Comparison of ENCODE assay signal across 8 cellular contexts in the genomic region with DNA sequence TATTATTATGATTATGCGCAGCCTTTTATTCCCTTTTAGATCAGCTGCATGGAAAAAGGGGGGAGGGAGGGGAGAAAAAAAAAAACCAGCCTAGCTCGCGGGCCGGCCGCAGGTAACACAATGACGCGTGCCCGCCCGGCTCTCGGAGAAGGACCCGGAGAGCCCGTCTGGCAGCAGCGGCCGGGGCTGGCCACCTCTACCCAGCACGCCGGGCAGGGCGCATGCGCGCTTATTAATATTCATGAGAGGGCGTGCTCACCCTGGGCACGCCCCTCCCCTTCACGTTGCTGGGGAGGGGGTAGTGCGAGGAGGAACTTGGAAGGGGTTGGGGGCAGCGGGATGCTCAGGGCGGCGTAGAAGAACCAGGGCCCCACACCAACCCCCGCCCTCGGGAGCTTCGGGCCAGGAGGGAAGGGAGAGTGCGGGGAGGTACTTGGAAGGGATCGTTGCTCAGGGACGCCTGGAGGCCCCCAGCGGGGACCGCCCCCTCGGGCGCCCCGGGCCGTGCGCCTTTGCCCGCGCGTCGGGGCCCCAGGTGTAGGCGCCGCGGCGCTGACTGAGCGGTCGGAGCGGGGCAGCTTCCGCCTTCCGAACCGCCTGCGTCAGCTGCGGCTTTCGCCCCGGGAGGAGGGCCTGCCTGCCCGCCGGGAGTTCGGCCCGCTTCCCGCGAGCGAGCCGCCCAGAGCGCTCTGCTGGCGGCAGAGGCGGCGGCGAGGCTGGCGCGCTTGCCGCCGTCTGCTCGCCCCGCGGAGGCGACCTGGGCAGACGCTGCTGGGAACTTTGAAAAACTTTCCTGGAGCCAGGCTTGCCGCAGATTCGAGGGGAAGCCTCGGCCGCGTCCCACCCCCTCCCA. TPM values are rescaled to one million over a fixed set of nuclear protein-coding genes. Genes with fewer than 3 reads are reported as not detected.
DNase-seq lines count a peak whose midpoint lies in the region; ATAC-seq, FAIRE-seq and TF ChIP-seq lines count a peak whose summit lies in the region.

A gene (minus strand): TSS at position 169 of the 853 bp plus-strand sequence. CDS start 469 bp downstream, outside the sequence.

- DNase-seq in COLO829 (ENCODE audit: low spot score) (peak; percentile 98), NCI-H460 (ENCODE audit: extremely low read depth, low read depth) (peak; percentile 93), H1 (ENCODE audit: low read depth in 1 of 2, low spot score in 2 of 2) (peak; percentile 91 to 95), lung (ENCODE audit: low spot score) (peak; percentile 94)
- DNase-seq in activated CD4-positive, alpha-beta T cell treated with anti-CD3 and anti-CD28 coated beads, Interleukin-2, amount 50 U/mL, for 1 hour, result peak; percentile 26
- DNase-seq in stimulated activated CD8-positive, alpha-beta memory T cell treated with anti-CD3 and anti-CD28 coated beads, Interleukin-2, amount 100 ng/mL, for 48 hours (ENCODE audit: low read depth in 2 of 2), result peak; percentile 59 to 65

- peak within 1 kb of the TSS; percentile 86 for H4K8ac ChIP-seq in H1 (ENCODE audit: extremely low read depth, insufficient read depth, low read length)

- H2BK12ac ChIP-seq in H1 (ENCODE audit: low read depth, low read length), result peak within 1 kb of the TSS; percentile 80

- H2BK5ac ChIP-seq in H1 (ENCODE audit: low read depth, low read length), result 0 out of 2 replicates have a peak within 1 kb of the TSS, but pooled peaks have one; percentile 66

- peak within 1 kb of the TSS; percentile 56 to 85 (median 79); a peak in 6 of 7 replicates for H3K9ac ChIP-seq in H1 (replicated peaks in 1 of 4; ENCODE audit: extremely low read depth in 1 of 4, low read depth in 3 of 4, low read length in 3 of 4)

- no peak within 1 kb of the TSS for H2BK120ac ChIP-seq in H1 (replicated peaks; ENCODE audit: low read depth, low read length)

- peaks cover 19% of the 10 kb centered on the region for H3K23me2 ChIP-seq in H1 (ENCODE audit: low read depth, low read length)

- POLR2A ChIA-PET in H1 (lab: Charles Lee; ENCODE audit: partially characterized antibody), result interaction anchor here (0.8 to 2.4 kb wide), 9 partner anchors 9 to 253 kb away, joined by 3 to 8 read pairs (median 4); no protein-coding TSS in a partner anchor

- peak within 1 kb of the TSS; percentile 69 for H4K5ac ChIP-seq in H1 (ENCODE audit: insufficient read length, low read depth, low read length)

- peak within 1 kb of the TSS; percentile 83 for H4K91ac ChIP-seq in H1 (replicated peaks; ENCODE audit: insufficient read length, low read length)

- peak within 1 kb of the TSS; percentile 71 for H3K18ac ChIP-seq in H1 (ENCODE audit: extremely low read depth, low read length)

- H3K27me3 ChIP-seq in H1 (replicated peaks in 1 of 4; ENCODE audit: control insufficient read depth in 3 of 4, extremely low read depth in 1 of 4, insufficient read depth in 3 of 4, low read length in 3 of 4) (no peaks in the 10 kb centered on the region; a peak in 1 of 7 replicates), lung (ENCODE audit: control insufficient read depth, insufficient read depth) (no peaks in the 10 kb centered on the region)

- peak; percentile 58 to 74 for TF ChIP-seq POLR2A in H1 (IDR thresholded peaks at IDR 0.05; ENCODE audit: control extremely low read depth in 1 of 2, low read depth in 2 of 2, low read length in 2 of 2)

- CTCF ChIA-PET in H1 (lab: Charles Lee; ENCODE audit: partially characterized antibody), result interaction anchor here (0.6 to 4.2 kb wide), 18 partner anchors 9 to 870 kb away, joined by 3 to 23 read pairs (median 3); no protein-coding TSS in a partner anchor

- H3K27ac ChIP-seq in H1 (ENCODE audit: low read depth, low read length) (peak within 1 kb of the TSS; percentile 87), lung (ENCODE audit: low read depth in 1 of 2, low read length in 1 of 2) (peak within 1 kb of the TSS; percentile 97 to 98)

- H3K23ac ChIP-seq in H1 (ENCODE audit: insufficient read length), result no peak within 1 kb of the TSS

- H3K4me2 ChIP-seq in H1 (ENCODE audit: insufficient read depth in 1 of 2, low read depth in 2 of 2, low read length in 2 of 2), result peak within 1 kb of the TSS; percentile 64 to 82

- peaks cover 0 to 4% of the 10 kb centered on the region in 2 experiments for H4K20me1 ChIP-seq in H1 (replicated peaks in 1 of 2; ENCODE audit: control insufficient read depth in 1 of 2, insufficient read depth in 2 of 2, low read length in 2 of 2)

- H2AFZ ChIP-seq in H1 (ENCODE audit: low read length), result peak within 1 kb of the TSS; percentile 61; the same call in 1 of the 2 replicates

- WGBS in H1 (ENCODE audit: extremely low coverage in 1 of 2, insufficient coverage in 1 of 2, insufficient read length in 1 of 2, insufficient replicate concordance in 2 of 2, low coverage in 1 of 2, low lambda C conversion rate in 2 of 2, missing lambda C conversion rate in 1 of 2), 2 experiments, result 2% methylated on average over 54 of the region's 84 CpGs; no CpG with 5 or more reads in 1 of the 2 experiments
- 0% methylated on average over 66 to 84 of the region's 84 CpGs for WGBS in lung, 2 donors

- no peaks in the 10 kb centered on the region; the same call in 1 of the 2 replicates for H3K79me1 ChIP-seq in H1 (ENCODE audit: low read depth, low read length)

- H2AK5ac ChIP-seq in H1 (ENCODE audit: low read depth, low read length), result no peak within 1 kb of the TSS

- H3K56ac ChIP-seq in H1 (replicated peaks; ENCODE audit: insufficient read length, low read depth, low read length), result peak within 1 kb of the TSS; percentile 55

- H3K9me3 ChIP-seq in H1 (ENCODE audit: insufficient read depth in 2 of 2, low read depth in 1 of 2, low read length in 1 of 2) (no peaks in the 10 kb centered on the region), lung (ENCODE audit: control insufficient read depth in 2 of 2, insufficient read depth in 1 of 2, low read length in 1 of 2) (no peaks in the 10 kb centered on the region)

- H3K36me3 ChIP-seq in H1 (ENCODE audit: control insufficient read depth in 2 of 4, insufficient read depth in 4 of 4, low read length in 3 of 4) (peaks cover 0 to 7% (median 0%) of the 10 kb centered on the region in 4 experiments; a peak in 2 of 8 replicates), lung (ENCODE audit: control insufficient read depth in 2 of 2, insufficient read depth in 2 of 2, low read length in 2 of 2) (no peaks in the 10 kb centered on the region)

- peaks cover 0 to 36% of the 10 kb centered on the region in 2 experiments; a peak in 3 of 4 replicates for H3K79me2 ChIP-seq in H1 (ENCODE audit: control insufficient read depth in 1 of 2, insufficient read depth in 2 of 2, low read length in 2 of 2)

- TF ChIP-seq CTCF in H1 (IDR thresholded peaks at IDR 0.05; ENCODE audit: control extremely low read depth in 1 of 3, insufficient read depth in 1 of 3, low read depth in 1 of 3, low read length in 3 of 3) (no peak), lung (IDR thresholded peaks at IDR 0.05; ENCODE audit: control extremely low read depth, extremely low read depth) (no peak)

- H3K4me3 ChIP-seq in H1 (ENCODE audit: extremely low read depth in 1 of 4, insufficient read depth in 2 of 4, low read depth in 3 of 4, low read length in 4 of 4) (peak within 1 kb of the TSS; percentile 48 to 86 (median 79)), lung (peak within 1 kb of the TSS; percentile 94)

- peak; percentile 50 for ATAC-seq in GM19372 (IDR thresholded peaks at IDR 0.05; ENCODE audit: low read depth, unreplicated experiment)
- peak; percentile 52 for ATAC-seq in HG03442 (IDR thresholded peaks at IDR 0.05; ENCODE audit: unreplicated experiment)
- peak; percentile 76 for ATAC-seq in lung (ENCODE audit: insufficient read depth, low FRiP score)

- H3K4ac ChIP-seq in H1 (replicated peaks; ENCODE audit: insufficient read length, low read depth, low read length), result peak within 1 kb of the TSS; percentile 21

- no peak within 1 kb of the TSS for H3K14ac ChIP-seq in H1 (ENCODE audit: insufficient read length)

- peak within 1 kb of the TSS; percentile 46; the same call in 1 of the 2 replicates for H2BK15ac ChIP-seq in H1 (ENCODE audit: low read length)

- TF ChIP-seq RAD21 in H1 (IDR thresholded peaks at IDR 0.05 in 1 of 2, conservative IDR thresholded peaks at IDR 0.05 in 1 of 2; ENCODE audit: low read depth in 2 of 2, low read length in 2 of 2), result no peak

- H3K4me1 ChIP-seq in H1 (replicated peaks in 1 of 4; ENCODE audit: control insufficient read depth in 3 of 4, insufficient read depth in 4 of 4, low read length in 3 of 4) (peaks cover 0 to 19% (median 11%) of the 10 kb centered on the region in 4 experiments; a peak in 6 of 7 replicates), lung (ENCODE audit: control insufficient read depth in 2 of 2, insufficient read depth in 2 of 2, low read length in 2 of 2) (peaks cover 0 to 5% of the 10 kb centered on the region in 2 donors)

- TF ChIP-seq EP300 in H1 (IDR thresholded peaks at IDR 0.05; ENCODE audit: borderline replicate concordance in 1 of 2, low read depth in 2 of 2, low read length in 2 of 2), result no peak

- H2BK20ac ChIP-seq in H1 (ENCODE audit: low read length), result no peak within 1 kb of the TSS

- FAIRE-seq in H1 (lab: Jason Lieb, UNC), result no peak

TF ChIP-seq in H1, 55 proteins besides CTCF, POLR2A, EP300 and RAD21 (continues in another document):
- no peak for TF ChIP-seq SRF (IDR thresholded peaks at IDR 0.05; ENCODE audit: low read depth, low read length)
- TF ChIP-seq, protein P1, sequence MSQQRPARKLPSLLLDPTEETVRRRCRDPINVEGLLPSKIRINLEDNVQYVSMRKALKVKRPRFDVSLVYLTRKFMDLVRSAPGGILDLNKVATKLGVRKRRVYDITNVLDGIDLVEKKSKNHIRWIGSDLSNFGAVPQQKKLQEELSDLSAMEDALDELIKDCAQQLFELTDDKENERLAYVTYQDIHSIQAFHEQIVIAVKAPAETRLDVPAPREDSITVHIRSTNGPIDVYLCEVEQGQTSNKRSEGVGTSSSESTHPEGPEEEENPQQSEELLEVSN (IDR thresholded peaks at IDR 0.05), result no peak
- TF ChIP-seq JUN (IDR thresholded peaks at IDR 0.05; ENCODE audit: low read depth, low read length), result no peak
- TF ChIP-seq HDAC6 (IDR thresholded peaks at IDR 0.05; ENCODE audit: low read depth, low read length), result no peak
- TF ChIP-seq TBP (IDR thresholded peaks at IDR 0.05; ENCODE audit: low read depth, low read length), result peak; percentile 66

RNA-seq across cellular contexts. Expression of the gene that starts here (rescaled TPM):
- total RNA-seq in NCI-H460 (2014; rRNA removed; shearing (Covaris generic)), result 8.1 and 8.2 TPM in 2 replicates
- polyA plus RNA-seq in NCI-H460 (2014; cell fraction: nucleus; rRNA removed), result 9.4 and 10.6 TPM in 2 replicates
- total RNA-seq in H1 (2021; fragmentation: NEBNext Ultra II Directional; extraction: Animal tissue kit (Norgen Biotek cat#: 25700)), result 27.3 and 29.1 TPM in 2 replicates
- polyA plus RNA-seq in H1 (2011; rRNA removed), result 13.5 and 19.7 TPM in 2 replicates
- polyA plus RNA-seq in H1 (2011; cell fraction: cytosol; rRNA removed), result 18.4 TPM
- 65.7 TPM for polyA plus RNA-seq in H1 (2011; cell fraction: nucleus; rRNA removed)
- polyA plus RNA-seq in H1 (2012, experiment 1 of 2), result 19.6 to 22.8 TPM (median 21.2 TPM) in 4 replicates
- polyA plus RNA-seq in H1 (2012, experiment 2 of 2), result 6.3 TPM
- 18.1 TPM for polyA plus RNA-seq in H1 (2013, experiment 1 of 2)
- 15.5 TPM for polyA plus RNA-seq in H1 (2013, experiment 2 of 2)
- 83.6 and 86.3 TPM in 2 replicates for polyA minus RNA-seq in H1 (2011; rRNA and poly(A)+ RNA removed)
- 65.6 TPM for polyA minus RNA-seq in H1 (2011; cell fraction: cytosol; rRNA and poly(A)+ RNA removed)
- 76.8 TPM for polyA minus RNA-seq in H1 (2011; cell fraction: nucleus; rRNA and poly(A)+ RNA removed)
- total RNA-seq in lung, result 10 to 100 TPM; 61.4 to 70.3 TPM
- polyA plus RNA-seq in lung, result 10 to 100 TPM; 11.9 to 32.3 TPM

Comparison
In these comparisons a context has a peak if more than half of its experiments do, and no peak if none do; other contexts are left out.
1. Peak in every context shown above with its lines: DNase-seq, ATAC-seq, H3K4me3 ChIP-seq and H3K27ac ChIP-seq.
2. DNase-seq: peak in every context shown above with its lines; median percentile 98 in COLO829; 94 in lung; 93 in NCI-H460; 93 in H1; 62 in stimulated activated CD8-positive, alpha-beta memory T cell treated with anti-CD3 and anti-CD28 coated beads, Interleukin-2, amount 100 ng/mL, for 48 hours; 26 in activated CD4-positive, alpha-beta T cell treated with anti-CD3 and anti-CD28 coated beads, Interleukin-2, amount 50 U/mL, for 1 hour.